ENCODE assay signal across 18 cellular contexts in genomic region chr7:47264021-47264651, GRCh38.
DNase-seq lines count a peak whose midpoint lies in the region; ATAC-seq and TF ChIP-seq lines count a peak whose summit lies in the region.
"Had no signal": no experiment of that assay in that cellular context is flagged by ENCODE, and none has a peak within 500 bp of the region (broad histone marks: within the 10 kb centered on the region; RNA-seq: fewer than 3 reads in every experiment).

No MANE protein-coding gene starts in this region.

- TF ChIP-seq POLR2A in upper lobe of left lung (IDR thresholded peaks at IDR 0.05): no peak
- TF ChIP-seq POLR2A in esophagus muscularis mucosa (IDR thresholded peaks at IDR 0.05; ENCODE audit: low read depth): no peak

- TF ChIP-seq EP300 in upper lobe of left lung (IDR thresholded peaks at IDR 0.05) (no peak), esophagus muscularis mucosa (IDR thresholded peaks at IDR 0.05) (no peak)

- H3K27me3 ChIP-seq in SJSA1 (replicated peaks) (no peaks in the 10 kb centered on the region), upper lobe of left lung (no peaks in the 10 kb centered on the region), esophagus muscularis mucosa (peaks cover 0 to 4% (median 0%) of the 10 kb centered on the region in 4 donors)
- H3K27me3 ChIP-seq: BLaER1 treated with 17β-estradiol and CSF1 and Interleukin-3, amounts not matched to agents 10 nM and 100 nM had no signal

- H3K27ac ChIP-seq in SJSA1: 0 out of 2 replicates have a peak overlapping the region, but pooled peaks have one; percentile 17
- no peak overlapping the region for H3K27ac ChIP-seq in upper lobe of left lung
- no peak overlapping the region for H3K27ac ChIP-seq in esophagus muscularis mucosa (replicated peaks in 1 of 4)
- H3K27ac ChIP-seq: BLaER1 treated with 17β-estradiol and CSF1 and Interleukin-3, amounts not matched to agents 10 nM and 100 nM had no signal

- H3K36me3 Mint-ChIP-seq in nephron progenitor cell (ENCODE audit: low read depth): peaks cover 26% of the 10 kb centered on the region
- H3K36me3 Mint-ChIP-seq: CD8-positive, alpha-beta T cell had no signal

- H3K9me3 ChIP-seq in SJSA1 (replicated peaks) (no peaks in the 10 kb centered on the region), upper lobe of left lung (no peaks in the 10 kb centered on the region), esophagus muscularis mucosa (peaks cover 0 to 4% (median 0%) of the 10 kb centered on the region in 4 donors)

- peaks cover 22% of the 10 kb centered on the region for H3K27me3 Mint-ChIP-seq in nephron progenitor cell (ENCODE audit: low read depth, poor library complexity)

- WGBS in upper lobe of left lung, 2 donors: 73 to 86% methylated on average over 8 of the region's 8 CpGs
- WGBS in esophagus muscularis mucosa: 88% methylated on average over 8 of the region's 8 CpGs

- H3K36me3 ChIP-seq in SJSA1 (0 out of 2 replicates have a peak, but pooled peaks cover 4% of the 10 kb centered on the region), upper lobe of left lung (no peaks in the 10 kb centered on the region), esophagus muscularis mucosa (no peaks in the 10 kb centered on the region)
- H3K36me3 ChIP-seq: BLaER1 treated with 17β-estradiol and CSF1 and Interleukin-3, amounts not matched to agents 10 nM and 100 nM had no signal

- H3K4me1 ChIP-seq in SJSA1 (replicated peaks) (peaks cover 18% of the 10 kb centered on the region), upper lobe of left lung (peaks cover 3 to 12% (median 9%) of the 10 kb centered on the region in 4 donors), esophagus muscularis mucosa (peaks cover 3 to 17% (median 13%) of the 10 kb centered on the region in 4 donors)

- H3K9me3 Mint-ChIP-seq in nephron progenitor cell: peaks cover 23% of the 10 kb centered on the region
- H3K9me3 Mint-ChIP-seq: CD8-positive, alpha-beta T cell; GM23338 had no signal

- DNase-seq in SJSA1 (ENCODE audit: low read depth in 1 of 2, low spot score in 2 of 2) (peak in 1 of 2 experiments; percentile 65), fibroblast of villous mesenchyme (ENCODE audit: low read depth) (peak; percentile 39), nephron progenitor cell (no peak), upper lobe of left lung (no peak), esophagus muscularis mucosa (ENCODE audit: extremely low spot score) (no peak), NOMO-1 treated with dmso at 0.1 percent for 144 hours (lab: John Stamatoyannopoulos, UW; ENCODE audit: unreplicated experiment) (no peak)
- DNase-seq: 8988T; CD8-positive, alpha-beta T cell; COR-L47; DMS 273 treated with DMSO at 0.1 percent for 48 hours; DMS53; DND-41; HCEC 1CT; IMR-90 had no signal

- intact Hi-C loops in esophagus muscularis mucosa (cut with DNase I): loop anchor here (10.0 kb wide), 1 partner anchor 171 kb away; no protein-coding TSS in a partner anchor

- no peak overlapping the region for H3K4me3 Mint-ChIP-seq in nephron progenitor cell
- H3K4me3 Mint-ChIP-seq: B cell; CD8-positive, alpha-beta T cell; GM23338 had no signal

- H3K4me3 ChIP-seq in SJSA1 (no peak overlapping the region), fibroblast of villous mesenchyme (ENCODE audit: low read depth, low read length) (no peak overlapping the region), upper lobe of left lung (no peak overlapping the region), esophagus muscularis mucosa (no peak overlapping the region)
- H3K4me3 ChIP-seq: BLaER1 treated with 17β-estradiol and CSF1 and Interleukin-3, amounts not matched to agents 10 nM and 100 nM; GM23338 had no signal

- peaks cover 30% of the 10 kb centered on the region for H3K4me1 Mint-ChIP-seq in nephron progenitor cell
- H3K4me1 Mint-ChIP-seq: B cell had no signal

- H3K27ac Mint-ChIP-seq in nephron progenitor cell: peak overlapping the region; percentile 28
- H3K27ac Mint-ChIP-seq: B cell; CD8-positive, alpha-beta T cell; GM23338 had no signal

- ATAC-seq in upper lobe of left lung (ENCODE audit: low FRiP score in 2 of 2): no peak
- ATAC-seq in GM19467 (IDR thresholded peaks at IDR 0.05; ENCODE audit: unreplicated experiment): no peak
- ATAC-seq: CD8-positive, alpha-beta T cell; GM23338 had no signal

- TF ChIP-seq CTCF in fibroblast of villous mesenchyme (IDR thresholded peaks at IDR 0.05; ENCODE audit: insufficient read depth, low read depth, low read length): no peak
- no peak for TF ChIP-seq CTCF in nephron progenitor cell (IDR thresholded peaks at IDR 0.05)
- no peak for TF ChIP-seq CTCF in upper lobe of left lung (IDR thresholded peaks at IDR 0.05)
- no peak for TF ChIP-seq CTCF in esophagus muscularis mucosa (IDR thresholded peaks at IDR 0.05)
